ENCODE assay signal across 35 cellular contexts in genomic region chr5:53053364-53053763, GRCh38.
"Had no signal": no experiment of that assay in that cellular context is flagged by ENCODE, and none has a peak within 500 bp of the region (broad histone marks: within the 10 kb centered on the region; RNA-seq: fewer than 3 reads in every experiment).

No MANE protein-coding gene starts in this region.

- H3K36me3 Mint-ChIP-seq: activated naive CD4-positive, alpha-beta T cell treated with anti-CD3 and anti-CD28 coated beads, Interleukin-2, amount 50 U/mL, for 24 hours; activated naive CD8-positive, alpha-beta T cell treated with anti-CD3 and anti-CD28 coated beads for 36 hours had no signal

- H3K4me1 ChIP-seq: adrenal gland, body of pancreas, colonic mucosa, esophagus muscularis mucosa, foreskin keratinocyte, gastrocnemius medialis had no signal

- H3K27ac ChIP-seq: adrenal gland, body of pancreas, cardiac muscle cell, colonic mucosa, esophagus muscularis mucosa, foreskin keratinocyte, gastrocnemius medialis, heart left ventricle, WERI-Rb-1 had no signal

- DNase-seq: activated B cell treated with CpG ODN at 0.5 μM for 24 hours; activated CD4-positive, alpha-beta memory T cell treated with anti-CD3 and anti-CD28 coated beads, Interleukin-2, amount 10 ng/mL, durations not matched to agents 7 days and 5 days; activated CD4-positive, alpha-beta T cell treated with anti-CD3 and anti-CD28 coated beads for 36 hours; activated CD4-positive, alpha-beta T cell treated with anti-CD3 and anti-CD28 coated beads, Interleukin-2, amount 10 ng/mL, durations not matched to agents 7 days and 5 days; activated CD4-positive, alpha-beta T cell treated with anti-CD3 and anti-CD28 coated beads, Interleukin-2, amount 50 U/mL, for 4 hours; activated CD8-positive, alpha-beta memory T cell treated with anti-CD3 and anti-CD28 coated beads for 24 hours; activated effector memory CD4-positive, alpha-beta T cell treated with anti-CD3 and anti-CD28 coated beads, Interleukin-2, amount 50 U/mL, for 16 hours; activated naive CD4-positive, alpha-beta T cell treated with anti-CD3 and anti-CD28 coated beads for 36 hours; activated naive CD8-positive, alpha-beta T cell treated with anti-CD3 and anti-CD28 coated beads for 36 hours; activated naive CD8-positive, alpha-beta T cell treated with anti-CD3 and anti-CD28 coated beads, Interleukin-2, amount 50 U/mL, for 24 hours; activated T-cell treated with anti-CD3 and anti-CD28 coated beads, Interleukin-2, amount 50 U/mL, for 4 hours; adrenal gland; amygdala; aorta; body of pancreas; central memory CD4-positive, alpha-beta T cell; cerebellar nuclear complex; colonic mucosa; effector memory CD4-positive, alpha-beta T cell; endodermal cell; erythroblast; foreskin keratinocyte; gastrocnemius medialis; glutamatergic neuron; heart left ventricle; T-helper 1 cell; T-helper 17 cell; T1000; WERI-Rb-1 had no signal

- H3K4me3 ChIP-seq: adrenal gland, body of pancreas, cardiac muscle cell, colonic mucosa, esophagus muscularis mucosa, gastrocnemius medialis, heart left ventricle had no signal

- H3K27me3 ChIP-seq: adrenal gland, body of pancreas, cardiac muscle cell, colonic mucosa, esophagus muscularis mucosa, foreskin keratinocyte, gastrocnemius medialis, heart left ventricle had no signal

- H3K27me3 Mint-ChIP-seq: activated B cell treated with CpG ODN at 0.5 μM for 24 hours; activated CD4-positive, alpha-beta memory T cell treated with anti-CD3 and anti-CD28 coated beads, Interleukin-2, amount 10 ng/mL, durations not matched to agents 7 days and 5 days had no signal

- H3K4me3 Mint-ChIP-seq: activated B cell treated with CpG ODN at 0.5 μM for 24 hours; activated CD4-positive, alpha-beta memory T cell treated with anti-CD3 and anti-CD28 coated beads, Interleukin-2, amount 10 ng/mL, durations not matched to agents 7 days and 5 days; activated CD4-positive, alpha-beta T cell treated with anti-CD3 and anti-CD28 coated beads for 36 hours; activated CD4-positive, alpha-beta T cell treated with anti-CD3 and anti-CD28 coated beads, Interleukin-2, amount 10 ng/mL, durations not matched to agents 7 days and 5 days; activated naive CD4-positive, alpha-beta T cell treated with anti-CD3 and anti-CD28 coated beads for 36 hours; activated naive CD4-positive, alpha-beta T cell treated with anti-CD3 and anti-CD28 coated beads, Interleukin-2, amount 50 U/mL, for 24 hours; activated naive CD8-positive, alpha-beta T cell treated with anti-CD3 and anti-CD28 coated beads for 36 hours; activated naive CD8-positive, alpha-beta T cell treated with anti-CD3 and anti-CD28 coated beads, Interleukin-2, amount 50 U/mL, for 24 hours; activated T-cell treated with anti-CD3 and anti-CD28 coated beads, Interleukin-2, amount 50 U/mL, for 4 hours; endodermal cell; T-helper 17 cell; T-helper 2 cell treated with Interferon-gamma antibody and Interleukin-4, amounts not matched to agents 5 μg/mL and 100 μg/mL, for 36 hours had no signal

- H3K4me1 Mint-ChIP-seq: activated B cell treated with CpG ODN at 0.5 μM for 24 hours; activated CD4-positive, alpha-beta memory T cell treated with anti-CD3 and anti-CD28 coated beads, Interleukin-2, amount 10 ng/mL, durations not matched to agents 7 days and 5 days; activated CD4-positive, alpha-beta T cell treated with anti-CD3 and anti-CD28 coated beads for 36 hours; activated CD4-positive, alpha-beta T cell treated with anti-CD3 and anti-CD28 coated beads, Interleukin-2, amount 10 ng/mL, durations not matched to agents 7 days and 5 days; activated naive CD4-positive, alpha-beta T cell treated with anti-CD3 and anti-CD28 coated beads, Interleukin-2, amount 50 U/mL, for 24 hours; activated naive CD8-positive, alpha-beta T cell treated with anti-CD3 and anti-CD28 coated beads for 36 hours; T-helper 17 cell had no signal

- ATAC-seq: activated CD4-positive, alpha-beta T cell treated with anti-CD3 and anti-CD28 coated beads for 36 hours; activated CD4-positive, CD25-positive, alpha-beta regulatory T cell treated with anti-CD3 and anti-CD28 coated beads, Interleukin-2, amount 50 U/mL, for 24 hours; activated naive CD8-positive, alpha-beta T cell treated with anti-CD3 and anti-CD28 coated beads, Interleukin-2, amount 50 U/mL, for 24 hours; activated T-cell treated with anti-CD3 and anti-CD28 coated beads, Interleukin-2, amount 50 U/mL, for 4 hours; body of pancreas; foreskin keratinocyte; gastrocnemius medialis; heart left ventricle; T-helper 17 cell had no signal

- H3K9me3 Mint-ChIP-seq: activated B cell treated with CpG ODN at 0.5 μM for 24 hours; activated CD4-positive, alpha-beta memory T cell treated with anti-CD3 and anti-CD28 coated beads, Interleukin-2, amount 10 ng/mL, durations not matched to agents 7 days and 5 days; activated CD4-positive, alpha-beta T cell treated with anti-CD3 and anti-CD28 coated beads, Interleukin-2, amount 10 ng/mL, durations not matched to agents 7 days and 5 days; activated naive CD4-positive, alpha-beta T cell treated with anti-CD3 and anti-CD28 coated beads for 36 hours; activated naive CD4-positive, alpha-beta T cell treated with anti-CD3 and anti-CD28 coated beads, Interleukin-2, amount 50 U/mL, for 24 hours; activated naive CD8-positive, alpha-beta T cell treated with anti-CD3 and anti-CD28 coated beads for 36 hours; activated naive CD8-positive, alpha-beta T cell treated with anti-CD3 and anti-CD28 coated beads, Interleukin-2, amount 50 U/mL, for 24 hours; activated T-cell treated with anti-CD3 and anti-CD28 coated beads, Interleukin-2, amount 50 U/mL, for 4 hours; activated T-helper 2 cell treated with anti-CD3 and anti-CD28 coated beads, Interferon-gamma antibody, Interleukin-2, Interleukin-4, amounts not matched to agents 10 μg/mL and 5 μg/mL and 100 μg/mL, durations not matched to agents 14 hours and 24 hours and 36 hours; endodermal cell; T-helper 2 cell treated with Interferon-gamma antibody and Interleukin-4, amounts not matched to agents 5 μg/mL and 100 μg/mL, for 36 hours had no signal

- H3K36me3 ChIP-seq: cardiac muscle cell, colonic mucosa, gastrocnemius medialis, WERI-Rb-1 had no signal

- H3K27ac Mint-ChIP-seq: activated B cell treated with CpG ODN at 0.5 μM for 24 hours; activated CD4-positive, alpha-beta memory T cell treated with anti-CD3 and anti-CD28 coated beads, Interleukin-2, amount 10 ng/mL, durations not matched to agents 7 days and 5 days; activated CD4-positive, alpha-beta T cell treated with anti-CD3 and anti-CD28 coated beads for 36 hours; activated CD4-positive, alpha-beta T cell treated with anti-CD3 and anti-CD28 coated beads, Interleukin-2, amount 10 ng/mL, durations not matched to agents 7 days and 5 days; activated naive CD4-positive, alpha-beta T cell treated with anti-CD3 and anti-CD28 coated beads for 36 hours; activated naive CD4-positive, alpha-beta T cell treated with anti-CD3 and anti-CD28 coated beads, Interleukin-2, amount 50 U/mL, for 24 hours; activated naive CD8-positive, alpha-beta T cell treated with anti-CD3 and anti-CD28 coated beads for 36 hours; activated naive CD8-positive, alpha-beta T cell treated with anti-CD3 and anti-CD28 coated beads, Interleukin-2, amount 50 U/mL, for 24 hours; activated T-helper 2 cell treated with anti-CD3 and anti-CD28 coated beads, Interferon-gamma antibody, Interleukin-2, Interleukin-4, amounts not matched to agents 10 μg/mL and 5 μg/mL and 100 μg/mL, durations not matched to agents 14 hours and 24 hours and 36 hours; endodermal cell; T-helper 17 cell; T-helper 2 cell treated with Interferon-gamma antibody and Interleukin-4, amounts not matched to agents 5 μg/mL and 100 μg/mL, for 36 hours had no signal

- H3K9me3 ChIP-seq: adrenal gland, body of pancreas, colonic mucosa, esophagus muscularis mucosa, gastrocnemius medialis, heart left ventricle had no signal
